Comparison of ENCODE assay signal across 18 cellular contexts in genomic region chr17:74767111-74767516, GRCh38. TPM values are rescaled to one million over a fixed set of nuclear protein-coding genes. Genes with fewer than 3 reads are reported as not detected.
A peak's percentile ranks its signal among the peaks of the same experiment; 100 is the strongest.
DNase-seq lines count a peak whose midpoint lies in the region; ATAC-seq and TF ChIP-seq lines count a peak whose summit lies in the region.
"Had no signal": no experiment of that assay in that cellular context is flagged by ENCODE, and none has a peak within 500 bp of the region (broad histone marks: within the 10 kb centered on the region; RNA-seq: fewer than 3 reads in every experiment).

No MANE protein-coding gene starts in this region.

- DNase-seq in C1 segment of cervical spinal cord (lab: John Stamatoyannopoulos, UW) (peak in 13 of 14 donors; percentile 41 to 91 (median 76)), right cardiac atrium (peak in 2 of 3 donors; percentile 44 to 74), HuH-7.5 (ENCODE audit: low spot score) (no peak), COLO668 (lab: John Stamatoyannopoulos, UW; ENCODE audit: unreplicated experiment) (no peak), NCI-H1105 (lab: John Stamatoyannopoulos, UW) (no peak), WERI-Rb-1 (no peak)
- DNase-seq in activated naive CD8-positive, alpha-beta T cell treated with anti-CD3 and anti-CD28 coated beads for 36 hours = no peak
- DNase-seq: activated CD4-positive, alpha-beta memory T cell treated with anti-CD3 and anti-CD28 coated beads for 36 hours; activated naive CD4-positive, alpha-beta T cell; AML-193; HCEC 1CT; MV-4-11; NCI-H226; T-helper 2 cell had no signal

- H3K36me3 ChIP-seq in parathyroid adenoma (ENCODE audit: control insufficient read depth, insufficient read depth, low read length) = no peaks in the 10 kb centered on the region
- H3K36me3 ChIP-seq in WERI-Rb-1 = peaks cover 93% of the 10 kb centered on the region

- no peak overlapping the region for H3K4me3 Mint-ChIP-seq in activated naive CD8-positive, alpha-beta T cell treated with anti-CD3 and anti-CD28 coated beads for 36 hours
- H3K4me3 Mint-ChIP-seq: activated CD4-positive, alpha-beta memory T cell treated with anti-CD3 and anti-CD28 coated beads for 36 hours had no signal

- H3K27ac Mint-ChIP-seq in activated naive CD8-positive, alpha-beta T cell treated with anti-CD3 and anti-CD28 coated beads for 36 hours = peak overlapping the region; percentile 57

- no peak overlapping the region for H3K4me2 ChIP-seq in parathyroid adenoma (ENCODE audit: low read length)

- no peak overlapping the region for H2AFZ ChIP-seq in parathyroid adenoma

- 65% methylated on average over 10 of the region's 10 CpGs for WGBS in right cardiac atrium

- H3K4me3 ChIP-seq in right cardiac atrium (ENCODE audit: low read length) (no peak overlapping the region), parathyroid adenoma (ENCODE audit: low read depth, low read length) (no peak overlapping the region), WERI-Rb-1 (ENCODE audit: low read depth, low read length) (no peak overlapping the region)

- H3K9me3 ChIP-seq in right cardiac atrium (ENCODE audit: control insufficient read depth, low read length) (no peaks in the 10 kb centered on the region), parathyroid adenoma (ENCODE audit: control insufficient read depth, low read length) (no peaks in the 10 kb centered on the region), WERI-Rb-1 (ENCODE audit: severe bottlenecking) (no peaks in the 10 kb centered on the region)

- peaks cover 23% of the 10 kb centered on the region for H3K79me2 ChIP-seq in parathyroid adenoma

- H3K4me1 Mint-ChIP-seq in activated naive CD8-positive, alpha-beta T cell treated with anti-CD3 and anti-CD28 coated beads for 36 hours = peaks cover 14% of the 10 kb centered on the region

- no peaks in the 10 kb centered on the region for H3K27me3 Mint-ChIP-seq in activated naive CD8-positive, alpha-beta T cell treated with anti-CD3 and anti-CD28 coated beads for 36 hours
- H3K27me3 Mint-ChIP-seq: activated CD4-positive, alpha-beta memory T cell treated with anti-CD3 and anti-CD28 coated beads for 36 hours had no signal

- H3K4me1 ChIP-seq in right cardiac atrium (ENCODE audit: control insufficient read depth, insufficient read depth, low read length) (no peaks in the 10 kb centered on the region), parathyroid adenoma (peaks cover 81% of the 10 kb centered on the region)

- peaks cover 19% of the 10 kb centered on the region for H3K36me3 Mint-ChIP-seq in activated naive CD8-positive, alpha-beta T cell treated with anti-CD3 and anti-CD28 coated beads for 36 hours

- TF ChIP-seq CTCF in parathyroid adenoma (IDR thresholded peaks at IDR 0.05) (no peak), WERI-Rb-1 (IDR thresholded peaks at IDR 0.05; ENCODE audit: low read depth, low read length) (no peak)

- H3K27ac ChIP-seq in right cardiac atrium (ENCODE audit: low read length) (no peak overlapping the region), parathyroid adenoma (peak overlapping the region; percentile 85), WERI-Rb-1 (no peak overlapping the region)

- H3K9me3 Mint-ChIP-seq in activated naive CD8-positive, alpha-beta T cell treated with anti-CD3 and anti-CD28 coated beads for 36 hours = no peaks in the 10 kb centered on the region
- H3K9me3 Mint-ChIP-seq: activated CD4-positive, alpha-beta memory T cell treated with anti-CD3 and anti-CD28 coated beads for 36 hours; neural crest cell had no signal

- no peak for ATAC-seq in right cardiac atrium

- no peak overlapping the region for H3K9ac ChIP-seq in parathyroid adenoma

- intact Hi-C loops in right cardiac atrium (cut with DNase I) = no loop called here

- no peaks in the 10 kb centered on the region for H3K27me3 ChIP-seq in right cardiac atrium (ENCODE audit: control insufficient read depth, insufficient read depth)
- no peaks in the 10 kb centered on the region for H3K27me3 ChIP-seq in parathyroid adenoma (ENCODE audit: control insufficient read depth, insufficient read depth, low read length)
- no peaks in the 10 kb centered on the region for H3K27me3 ChIP-seq in WERI-Rb-1 (ENCODE audit: insufficient read depth, low read depth, severe bottlenecking)

RNA-seq across cellular contexts. Expression of gene NAT9, which starts 9.0 kb away (rescaled TPM):
- total RNA-seq in activated naive CD8-positive, alpha-beta T cell treated with anti-CD3 and anti-CD28 coated beads for 36 hours = 10 to 100 TPM; 39.9 to 41.6 TPM
- total RNA-seq in right cardiac atrium = 10 to 100 TPM; 21.7 to 31.1 (median 25.0) TPM
- polyA plus RNA-seq in right cardiac atrium = 16.8 TPM

RNA-seq across cellular contexts. Expression of gene NHERF1, which starts 18.7 kb away (rescaled TPM):
- total RNA-seq in activated naive CD8-positive, alpha-beta T cell treated with anti-CD3 and anti-CD28 coated beads for 36 hours = 100 to 1,000 TPM; 124 to 127 TPM
- 10 to 100 TPM in 2 of 4 donors, 1 to 10 TPM in 2; 6.1 to 11.6 (median 9.7) TPM for total RNA-seq in right cardiac atrium
- 7.2 TPM for polyA plus RNA-seq in right cardiac atrium

RNA-seq across cellular contexts. Expression of gene RAB37, which starts 30.1 kb away (rescaled TPM):
- total RNA-seq in activated naive CD8-positive, alpha-beta T cell treated with anti-CD3 and anti-CD28 coated beads for 36 hours = 1 to 10 TPM; 1.8 TPM
- 1 to 10 TPM; 1.1 to 3.4 (median 1.2) TPM for total RNA-seq in right cardiac atrium
- polyA plus RNA-seq in right cardiac atrium = 1.5 TPM
- total RNA-seq: fibroblast of villous mesenchyme, neural crest cell had no signal

RNA-seq across cellular contexts. Expression of gene CD300LF, which starts 54.4 kb away (rescaled TPM):
- not detected for total RNA-seq in activated naive CD8-positive, alpha-beta T cell treated with anti-CD3 and anti-CD28 coated beads for 36 hours
- under 1 TPM in 3 of 4 donors, not detected in 1; 0.25 to 0.62 (median 0.34) TPM for total RNA-seq in right cardiac atrium
- 0.05 TPM for polyA plus RNA-seq in right cardiac atrium
- total RNA-seq: activated CD4-positive, alpha-beta memory T cell treated with anti-CD3 and anti-CD28 coated beads for 36 hours; fibroblast of villous mesenchyme; neural crest cell had no signal
- polyA plus RNA-seq: keratinocyte had no signal

Comparison
In these comparisons a context has a peak if more than half of its experiments do, and no peak if none do; other contexts are left out.
1. DNase-seq: peak in C1 segment of cervical spinal cord (13 of 14) and right cardiac atrium (2 of 3); none in activated naive CD8-positive, alpha-beta T cell treated with anti-CD3 and anti-CD28 coated beads for 36 hours (single experiment), HuH-7.5 (single experiment), COLO668 (single experiment), NCI-H1105 (single experiment) and WERI-Rb-1 (single experiment).
2. RNA of gene NHERF1, which starts 18.7 kb away (total RNA-seq): 124 to 127 TPM in activated naive CD8-positive, alpha-beta T cell treated with anti-CD3 and anti-CD28 coated beads for 36 hours; 6.1 to 11.6 TPM in right cardiac atrium; every median in the first group is over 4 times any median in the second.